Comparison of ENCODE assay signal across 14 cellular contexts in genomic region chr4:80097395-80098177, GRCh38. TPM values are rescaled to one million over a fixed set of nuclear protein-coding genes. Genes with fewer than 3 reads are reported as not detected.
DNase-seq lines count a peak whose midpoint lies in the region; ATAC-seq and TF ChIP-seq lines count a peak whose summit lies in the region.
"Had no signal": no experiment of that assay in that cellular context is flagged by ENCODE, and none has a peak within 500 bp of the region (broad histone marks: within the 10 kb centered on the region; RNA-seq: fewer than 3 reads in every experiment).

No MANE protein-coding gene starts in this region.

- no peak for ATAC-seq in GM18868 (IDR thresholded peaks at IDR 0.05; ENCODE audit: unreplicated experiment)
- ATAC-seq in naive thymus-derived CD4-positive, alpha-beta T cell, result no peak

- H2BK12ac ChIP-seq in neuronal stem cell (ENCODE audit: low read length), result no peak overlapping the region

- H3K27ac Mint-ChIP-seq in naive thymus-derived CD4-positive, alpha-beta T cell, result peak overlapping the region in 1 of 9 donors; percentile 66
- H3K27ac Mint-ChIP-seq: type B pancreatic cell had no signal

- H3K36me3 ChIP-seq in fibroblast of lung (ENCODE audit: control insufficient read depth, insufficient read depth, low read length), result no peaks in the 10 kb centered on the region
- no peaks in the 10 kb centered on the region for H3K36me3 ChIP-seq in neuronal stem cell (replicated peaks in 1 of 2; ENCODE audit: control insufficient read depth in 2 of 2, insufficient read depth in 2 of 2, low read length in 2 of 2)
- H3K36me3 ChIP-seq in naive thymus-derived CD4-positive, alpha-beta T cell (ENCODE audit: control insufficient read depth in 2 of 3, insufficient read depth in 3 of 3, low read length in 3 of 3), result no peaks in the 10 kb centered on the region

- no peak overlapping the region for H2BK15ac ChIP-seq in neuronal stem cell (ENCODE audit: low read length)

- DNase-seq in DMS 273 treated with DMSO at 0.1 percent for 48 hours (lab: John Stamatoyannopoulos, UW) (peak; percentile 44), NCI-H82 (lab: John Stamatoyannopoulos, UW) (peak; percentile 64), fibroblast of lung (ENCODE audit: low read depth in 2 of 2) (peak; percentile 94), neuronal stem cell (ENCODE audit: low spot score) (no peak), KBM-7 (no peak), NCI-H2107 treated with DMSO at 0.1 percent for 48 hours (lab: John Stamatoyannopoulos, UW; ENCODE audit: unreplicated experiment) (no peak)
- DNase-seq in naive thymus-derived CD4-positive, alpha-beta T cell, result no peak
- DNase-seq: Caco-2, glutamatergic neuron, naive B cell, NCI-H187 had no signal

- H4K91ac ChIP-seq in neuronal stem cell (ENCODE audit: low read depth, low read length, poor library complexity), result no peak overlapping the region

- peak overlapping the region; percentile 2 for H3K14ac ChIP-seq in neuronal stem cell (ENCODE audit: low read length)

- H3K4me3 Mint-ChIP-seq in naive thymus-derived CD4-positive, alpha-beta T cell, result no peak overlapping the region
- H3K4me3 Mint-ChIP-seq: type B pancreatic cell had no signal

- H3K23ac ChIP-seq in neuronal stem cell (ENCODE audit: low read depth, low read length, poor library complexity), result no peak overlapping the region

- no peak overlapping the region for H3K4ac ChIP-seq in neuronal stem cell (ENCODE audit: low read length)

- peaks cover 0 to 27% (median 3%) of the 10 kb centered on the region in 5 donors for H3K27me3 Mint-ChIP-seq in naive thymus-derived CD4-positive, alpha-beta T cell

- H2BK5ac ChIP-seq in neuronal stem cell (ENCODE audit: low read length), result no peak overlapping the region

- H3K4me1 Mint-ChIP-seq in naive thymus-derived CD4-positive, alpha-beta T cell, result peaks cover 0 to 4% (median 0%) of the 10 kb centered on the region in 7 donors

- CTCF ChIA-PET in naive thymus-derived CD4-positive, alpha-beta T cell (lab: Charles Lee), result no interaction called here

- H2AK5ac ChIP-seq in neuronal stem cell (ENCODE audit: low read depth, low read length), result no peak overlapping the region

- H3K27me3 ChIP-seq in fibroblast of lung (ENCODE audit: control insufficient read depth, insufficient read depth, low read length) (no peaks in the 10 kb centered on the region), neuronal stem cell (ENCODE audit: control insufficient read depth in 3 of 3, insufficient read depth in 3 of 3, low read depth in 1 of 3, low read length in 3 of 3) (no peaks in the 10 kb centered on the region)
- no peaks in the 10 kb centered on the region for H3K27me3 ChIP-seq in naive thymus-derived CD4-positive, alpha-beta T cell (ENCODE audit: control insufficient read depth in 2 of 2, insufficient read depth in 2 of 2, low read length in 2 of 2)

- no peak overlapping the region for H2AFZ ChIP-seq in fibroblast of lung (ENCODE audit: low read length)
- H2AFZ ChIP-seq in neuronal stem cell (ENCODE audit: low read length), result no peak overlapping the region

- H3K36me3 Mint-ChIP-seq in naive thymus-derived CD4-positive, alpha-beta T cell, result peaks cover 0 to 4% (median 0%) of the 10 kb centered on the region in 5 donors
- H3K36me3 Mint-ChIP-seq: naive B cell, type B pancreatic cell had no signal

- no peaks in the 10 kb centered on the region for H4K20me1 ChIP-seq in fibroblast of lung (ENCODE audit: control insufficient read depth, extremely low read depth, insufficient read depth, low read length)

- peak overlapping the region; percentile 59 for H3K4me2 ChIP-seq in fibroblast of lung (ENCODE audit: extremely low read depth, insufficient read depth, low read length)
- no peak overlapping the region for H3K4me2 ChIP-seq in neuronal stem cell (ENCODE audit: insufficient read depth, low read length, poor library complexity, severe bottlenecking)

- H3K4me3 ChIP-seq in fibroblast of lung (replicated peaks in 1 of 4; ENCODE audit: control extremely low read depth in 1 of 4, insufficient read depth in 1 of 4, low read depth in 3 of 4, low read length in 4 of 4) (peak overlapping the region in 1 of 4 experiments; percentile 12), neuronal stem cell (ENCODE audit: low read length in 2 of 2) (no peak overlapping the region)
- H3K4me3 ChIP-seq in naive thymus-derived CD4-positive, alpha-beta T cell (ENCODE audit: low read length), result no peak overlapping the region

- POLR2A ChIA-PET in naive thymus-derived CD4-positive, alpha-beta T cell (lab: Charles Lee), result no interaction called here

- peaks cover 5% of the 10 kb centered on the region for H3K4me1 ChIP-seq in fibroblast of lung (ENCODE audit: control insufficient read depth, extremely low read depth, insufficient read depth, low read length)
- no peaks in the 10 kb centered on the region for H3K4me1 ChIP-seq in neuronal stem cell (ENCODE audit: control insufficient read depth in 2 of 2, insufficient read depth in 1 of 2, low read depth in 1 of 2, low read length in 2 of 2)
- H3K4me1 ChIP-seq in naive thymus-derived CD4-positive, alpha-beta T cell (ENCODE audit: control insufficient read depth in 2 of 2, insufficient read depth in 2 of 2, low read length in 2 of 2), result no peaks in the 10 kb centered on the region
- H3K4me1 ChIP-seq: Caco-2 had no signal

- H3K18ac ChIP-seq in neuronal stem cell (ENCODE audit: low read length), result peak overlapping the region; percentile 38

- H3K9me3 Mint-ChIP-seq in naive thymus-derived CD4-positive, alpha-beta T cell, result peaks cover 0 to 2% (median 0%) of the 10 kb centered on the region in 11 donors
- H3K9me3 Mint-ChIP-seq: type B pancreatic cell had no signal

- H3K27ac ChIP-seq in fibroblast of lung (ENCODE audit: insufficient read depth, low read length), result peak overlapping the region; percentile 38
- no peak overlapping the region for H3K27ac ChIP-seq in neuronal stem cell (replicated peaks; ENCODE audit: low read length)
- H3K27ac ChIP-seq in naive thymus-derived CD4-positive, alpha-beta T cell (ENCODE audit: low read depth, low read length), result no peak overlapping the region
- H3K27ac ChIP-seq: HL-60 had no signal

- TF ChIP-seq CTCF in fibroblast of lung (conservative IDR thresholded peaks at IDR 0.05 in 1 of 2, IDR thresholded peaks at IDR 0.05 in 1 of 2; ENCODE audit: low read depth in 1 of 2, low read length in 2 of 2), result no peak

- in situ Hi-C loops in KBM-7 (cut with MboI; ENCODE audit: low pct_unique_long_range_greater_than_20kb, low sequenced_read_pairs), result no loop called here

- H4K8ac ChIP-seq in neuronal stem cell (ENCODE audit: low read depth, low read length), result no peak overlapping the region

- H2BK120ac ChIP-seq in neuronal stem cell (ENCODE audit: low read depth, low read length), result no peak overlapping the region

- WGBS in neuronal stem cell (ENCODE audit: extremely low coverage in 2 of 2, insufficient read length in 2 of 2, insufficient replicate concordance in 1 of 2), 2 donors, result no CpG with 5 or more reads among the region's 4 CpGs

- intact Hi-C loops in naive thymus-derived CD4-positive, alpha-beta T cell (cut with micrococcal nuclease), result no loop called here

- no peak overlapping the region for H3K9ac ChIP-seq in fibroblast of lung (ENCODE audit: insufficient read depth, low read length)
- H3K9ac ChIP-seq in neuronal stem cell (ENCODE audit: low read depth, low read length, poor library complexity), result no peak overlapping the region

- H3K9me3 ChIP-seq in fibroblast of lung (ENCODE audit: control insufficient read depth, insufficient read depth, low read depth, low read length), result no peaks in the 10 kb centered on the region
- no peaks in the 10 kb centered on the region for H3K9me3 ChIP-seq in neuronal stem cell (replicated peaks in 1 of 2; ENCODE audit: control insufficient read depth in 2 of 2, insufficient read depth in 1 of 2, low read depth in 1 of 2, low read length in 2 of 2)
- H3K9me3 ChIP-seq in naive thymus-derived CD4-positive, alpha-beta T cell (ENCODE audit: control insufficient read depth in 2 of 3, low read length in 3 of 3), result no peaks in the 10 kb centered on the region
- H3K9me3 ChIP-seq: Caco-2 had no signal

- H3K79me2 ChIP-seq in fibroblast of lung (ENCODE audit: control insufficient read depth, insufficient read depth, low read length), result no peaks in the 10 kb centered on the region

- H3K79me1 ChIP-seq in neuronal stem cell (ENCODE audit: low read depth, low read length), result no peaks in the 10 kb centered on the region

RNA-seq across cellular contexts. Expression of gene ANTXR2, which starts 24.6 kb away (rescaled TPM):
- total RNA-seq in fibroblast of lung, result 107 and 135 TPM in 2 replicates
- 85.3 and 88.4 TPM in 2 replicates for polyA plus RNA-seq in fibroblast of lung
- polyA plus RNA-seq in fibroblast of lung (2012), result 84.2 and 90.5 TPM in 2 replicates
- 9.2 and 13.4 TPM in 2 replicates for polyA minus RNA-seq in fibroblast of lung (ENCODE audit: low replicate concordance)
- 14.5 TPM for polyA plus RNA-seq in neuronal stem cell (2013, experiment 1 of 2)
- 15.2 TPM for polyA plus RNA-seq in neuronal stem cell (2013, experiment 2 of 2)
- 10 to 100 TPM; 20.3 to 69.8 (median 50.0) TPM for total RNA-seq in naive thymus-derived CD4-positive, alpha-beta T cell
- 10 to 100 TPM; 37.1 to 38.2 TPM for polyA plus RNA-seq in naive thymus-derived CD4-positive, alpha-beta T cell

Comparison
In these comparisons a context has a peak if more than half of its experiments do, and no peak if none do; other contexts are left out.
1. DNase-seq: peak in DMS 273 treated with DMSO at 0.1 percent for 48 hours (single experiment), NCI-H82 (single experiment) and fibroblast of lung (2 of 2); none in neuronal stem cell (single experiment), naive thymus-derived CD4-positive, alpha-beta T cell (0 of 9), KBM-7 (single experiment) and NCI-H2107 treated with DMSO at 0.1 percent for 48 hours (single experiment).